In the genomic region with DNA sequence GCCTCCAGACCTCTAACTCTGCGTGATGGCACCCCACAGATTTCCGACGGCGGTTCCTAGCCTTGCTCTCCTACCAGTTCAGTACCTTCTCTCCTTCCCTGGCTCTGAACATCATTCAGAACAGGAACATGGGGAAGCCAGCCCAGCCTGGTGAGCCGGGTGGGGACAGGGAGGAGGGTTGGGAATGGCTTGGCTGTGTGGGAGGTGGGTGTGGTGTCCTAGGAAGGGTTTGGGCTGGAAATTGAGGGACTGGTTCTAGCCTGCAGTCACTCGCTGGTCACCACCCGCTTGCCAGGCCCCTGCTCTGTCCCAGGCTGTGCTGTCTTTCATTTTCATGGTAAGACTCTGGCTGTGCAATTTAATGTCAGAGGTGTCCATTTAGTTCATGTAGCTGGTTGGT, we compare ENCODE assay signal across 33 cellular contexts.
"Had no signal": no experiment of that assay in that cellular context is flagged by ENCODE, and none has a peak within 500 bp of the region (broad histone marks: within the 10 kb centered on the region; RNA-seq: fewer than 3 reads in every experiment).

No MANE protein-coding gene starts in this region.

- H3K9me3 ChIP-seq: ascending aorta had no signal

- DNase-seq: activated B cell treated with CpG ODN at 0.5 μM for 24 hours; activated CD4-positive, alpha-beta memory T cell treated with anti-CD3 and anti-CD28 coated beads for 36 hours; activated CD4-positive, alpha-beta T cell treated with anti-CD3 and anti-CD28 coated beads for 4 hours; activated CD4-positive, alpha-beta T cell treated with anti-CD3 and anti-CD28 coated beads, Interleukin-2, amount 10 ng/mL, durations not matched to agents 24 days and 14 days; activated CD4-positive, alpha-beta T cell treated with anti-CD3 and anti-CD28 coated beads, Interleukin-2, amount 50 U/mL, for 1 hour; activated CD4-positive, alpha-beta T cell treated with anti-CD3 and anti-CD28 coated beads, Interleukin-2, amount 50 U/mL, for 4 hours; activated CD4-positive, CD25-positive, alpha-beta regulatory T cell treated with anti-CD3 and anti-CD28 coated beads, Interleukin-2, amount 50 U/mL, for 72 hours; activated CD8-positive, alpha-beta memory T cell treated with anti-CD3 and anti-CD28 coated beads, Interleukin-2, amount 50 U/mL, for 48 hours; activated CD8-positive, alpha-beta T cell treated with anti-CD3 and anti-CD28 coated beads for 36 hours; activated gamma-delta T cell; activated naive CD4-positive, alpha-beta T cell treated with anti-CD3 and anti-CD28 coated beads, Interleukin-2, amount 10 ng/mL, durations not matched to agents 7 days and 5 days; activated naive CD4-positive, alpha-beta T cell treated with Interleukin-2 at 50 U/mL for 16 hours; activated naive CD8-positive, alpha-beta T cell treated with anti-CD3 and anti-CD28 coated beads, Interleukin-2, amount 10 ng/mL, durations not matched to agents 7 days and 5 days; activated naive CD8-positive, alpha-beta T cell treated with anti-CD3 and anti-CD28 coated beads, Interleukin-2, amount 50 U/mL, for 24 hours; activated T-cell treated with anti-CD3 and anti-CD28 coated beads, Interleukin-2, amount 50 U/mL, for 24 hours; activated T-cell treated with anti-CD3 and anti-CD28 coated beads, Interleukin-2, amount 50 U/mL, for 48 hours; amygdala; anterior cingulate cortex; caudate nucleus; cerebellar nuclear complex; T-helper 1 cell; T-helper 2 cell; T-helper 9 cell had no signal

- H3K4me3 Mint-ChIP-seq: activated B cell treated with CpG ODN at 0.5 μM for 24 hours; activated CD4-positive, alpha-beta memory T cell treated with anti-CD3 and anti-CD28 coated beads for 36 hours; activated CD4-positive, alpha-beta T cell treated with anti-CD3 and anti-CD28 coated beads, Interleukin-2, amount 10 ng/mL, durations not matched to agents 24 days and 14 days; activated CD8-positive, alpha-beta T cell treated with anti-CD3 and anti-CD28 coated beads for 36 hours; activated naive CD4-positive, alpha-beta T cell treated with anti-CD3 and anti-CD28 coated beads, Interleukin-2, amount 10 ng/mL, durations not matched to agents 7 days and 5 days; activated naive CD4-positive, alpha-beta T cell treated with anti-CD3 and anti-CD28 coated beads, Interleukin-2, amount 50 U/mL, for 24 hours; activated naive CD8-positive, alpha-beta T cell; activated naive CD8-positive, alpha-beta T cell treated with anti-CD3 and anti-CD28 coated beads, Interleukin-2, amount 10 ng/mL, durations not matched to agents 7 days and 5 days; activated naive CD8-positive, alpha-beta T cell treated with anti-CD3 and anti-CD28 coated beads, Interleukin-2, amount 50 U/mL, for 24 hours; activated T-cell treated with anti-CD3 and anti-CD28 coated beads, Interleukin-2, amount 50 U/mL, for 24 hours; brain; central memory CD8-positive, alpha-beta T cell; T-helper 1 cell treated with Interleukin-12 subunit alpha and Interleukin-12 subunit beta and Interleukin-4 antibody, amounts not matched to agents 30 μg/mL and 1 μg/mL, for 36 hours; T-helper 2 cell treated with Interferon-gamma antibody and Interleukin-4, amounts not matched to agents 5 μg/mL and 100 μg/mL, for 36 hours had no signal

- H3K4me1 Mint-ChIP-seq: activated B cell treated with CpG ODN at 0.5 μM for 24 hours; activated CD4-positive, alpha-beta T cell treated with anti-CD3 and anti-CD28 coated beads, Interleukin-2, amount 10 ng/mL, durations not matched to agents 24 days and 14 days; activated naive CD4-positive, alpha-beta T cell treated with anti-CD3 and anti-CD28 coated beads, Interleukin-2, amount 10 ng/mL, durations not matched to agents 7 days and 5 days; activated naive CD8-positive, alpha-beta T cell treated with anti-CD3 and anti-CD28 coated beads, Interleukin-2, amount 10 ng/mL, durations not matched to agents 7 days and 5 days; activated naive CD8-positive, alpha-beta T cell treated with anti-CD3 and anti-CD28 coated beads, Interleukin-2, amount 50 U/mL, for 24 hours; brain; central memory CD8-positive, alpha-beta T cell had no signal

- H3K27ac ChIP-seq: ascending aorta, cardiac muscle cell, VCaP had no signal

- H3K27ac Mint-ChIP-seq: activated B cell treated with CpG ODN at 0.5 μM for 24 hours; activated CD4-positive, alpha-beta memory T cell treated with anti-CD3 and anti-CD28 coated beads for 36 hours; activated CD4-positive, alpha-beta T cell treated with anti-CD3 and anti-CD28 coated beads, Interleukin-2, amount 10 ng/mL, durations not matched to agents 24 days and 14 days; activated CD8-positive, alpha-beta T cell treated with anti-CD3 and anti-CD28 coated beads for 36 hours; activated naive CD4-positive, alpha-beta T cell treated with anti-CD3 and anti-CD28 coated beads, Interleukin-2, amount 10 ng/mL, durations not matched to agents 7 days and 5 days; activated naive CD4-positive, alpha-beta T cell treated with anti-CD3 and anti-CD28 coated beads, Interleukin-2, amount 50 U/mL, for 24 hours; activated naive CD8-positive, alpha-beta T cell; activated naive CD8-positive, alpha-beta T cell treated with anti-CD3 and anti-CD28 coated beads, Interleukin-2, amount 10 ng/mL, durations not matched to agents 7 days and 5 days; activated naive CD8-positive, alpha-beta T cell treated with anti-CD3 and anti-CD28 coated beads, Interleukin-2, amount 50 U/mL, for 24 hours; activated T-cell treated with anti-CD3 and anti-CD28 coated beads, Interleukin-2, amount 50 U/mL, for 24 hours; activated T-helper 2 cell treated with anti-CD3 and anti-CD28 coated beads, Interferon-gamma antibody, Interleukin-2, Interleukin-4, amounts not matched to agents 10 μg/mL and 5 μg/mL and 100 μg/mL, durations not matched to agents 14 hours and 24 hours and 36 hours; brain; T-helper 1 cell treated with Interleukin-12 subunit alpha and Interleukin-12 subunit beta and Interleukin-4 antibody, amounts not matched to agents 30 μg/mL and 1 μg/mL, for 36 hours; T-helper 2 cell treated with Interferon-gamma antibody and Interleukin-4, amounts not matched to agents 5 μg/mL and 100 μg/mL, for 36 hours had no signal

- H3K27me3 ChIP-seq: ascending aorta, cardiac muscle cell had no signal

- H3K4me1 ChIP-seq: ascending aorta had no signal

- H3K27me3 Mint-ChIP-seq: activated B cell treated with CpG ODN at 0.5 μM for 24 hours; activated CD4-positive, alpha-beta memory T cell treated with anti-CD3 and anti-CD28 coated beads for 36 hours; activated CD4-positive, alpha-beta T cell treated with anti-CD3 and anti-CD28 coated beads, Interleukin-2, amount 10 ng/mL, durations not matched to agents 24 days and 14 days; activated CD8-positive, alpha-beta T cell treated with anti-CD3 and anti-CD28 coated beads for 36 hours; activated naive CD4-positive, alpha-beta T cell treated with anti-CD3 and anti-CD28 coated beads, Interleukin-2, amount 10 ng/mL, durations not matched to agents 7 days and 5 days; activated naive CD4-positive, alpha-beta T cell treated with anti-CD3 and anti-CD28 coated beads, Interleukin-2, amount 50 U/mL, for 24 hours; activated naive CD8-positive, alpha-beta T cell; activated naive CD8-positive, alpha-beta T cell treated with anti-CD3 and anti-CD28 coated beads, Interleukin-2, amount 10 ng/mL, durations not matched to agents 7 days and 5 days; activated naive CD8-positive, alpha-beta T cell treated with anti-CD3 and anti-CD28 coated beads, Interleukin-2, amount 50 U/mL, for 24 hours; activated T-cell treated with anti-CD3 and anti-CD28 coated beads, Interleukin-2, amount 50 U/mL, for 24 hours; brain; central memory CD8-positive, alpha-beta T cell had no signal

- H3K4me3 ChIP-seq: ascending aorta, cardiac muscle cell had no signal

- H3K9me3 Mint-ChIP-seq: activated B cell treated with CpG ODN at 0.5 μM for 24 hours; activated CD4-positive, alpha-beta memory T cell treated with anti-CD3 and anti-CD28 coated beads for 36 hours; activated CD4-positive, alpha-beta T cell treated with anti-CD3 and anti-CD28 coated beads, Interleukin-2, amount 10 ng/mL, durations not matched to agents 24 days and 14 days; activated CD8-positive, alpha-beta T cell treated with anti-CD3 and anti-CD28 coated beads for 36 hours; activated naive CD4-positive, alpha-beta T cell treated with anti-CD3 and anti-CD28 coated beads, Interleukin-2, amount 10 ng/mL, durations not matched to agents 7 days and 5 days; activated naive CD4-positive, alpha-beta T cell treated with anti-CD3 and anti-CD28 coated beads, Interleukin-2, amount 50 U/mL, for 24 hours; activated naive CD8-positive, alpha-beta T cell treated with anti-CD3 and anti-CD28 coated beads, Interleukin-2, amount 10 ng/mL, durations not matched to agents 7 days and 5 days; activated naive CD8-positive, alpha-beta T cell treated with anti-CD3 and anti-CD28 coated beads, Interleukin-2, amount 50 U/mL, for 24 hours; activated T-cell treated with anti-CD3 and anti-CD28 coated beads, Interleukin-2, amount 50 U/mL, for 24 hours; activated T-helper 2 cell treated with anti-CD3 and anti-CD28 coated beads, Interferon-gamma antibody, Interleukin-2, Interleukin-4, amounts not matched to agents 10 μg/mL and 5 μg/mL and 100 μg/mL, durations not matched to agents 14 hours and 24 hours and 36 hours; brain; central memory CD8-positive, alpha-beta T cell; T-helper 1 cell treated with Interleukin-12 subunit alpha and Interleukin-12 subunit beta and Interleukin-4 antibody, amounts not matched to agents 30 μg/mL and 1 μg/mL, for 36 hours; T-helper 2 cell treated with Interferon-gamma antibody and Interleukin-4, amounts not matched to agents 5 μg/mL and 100 μg/mL, for 36 hours had no signal
